Comparison of ENCODE assay signal across 1 cellular context in genomic region chr17:27322690-27323508, GRCh38.
TF ChIP-seq lines count a peak whose summit lies in the region.

No MANE protein-coding gene starts in this region.

TF ChIP-seq in HCT116, 20 proteins besides CTCF, POLR2A, EP300 and RAD21:
- TF ChIP-seq FOSL1 (IDR thresholded peaks at IDR 0.05; ENCODE audit: low read depth): no peak
